19 cellular contexts compared by ENCODE assay signal in the genomic region with DNA sequence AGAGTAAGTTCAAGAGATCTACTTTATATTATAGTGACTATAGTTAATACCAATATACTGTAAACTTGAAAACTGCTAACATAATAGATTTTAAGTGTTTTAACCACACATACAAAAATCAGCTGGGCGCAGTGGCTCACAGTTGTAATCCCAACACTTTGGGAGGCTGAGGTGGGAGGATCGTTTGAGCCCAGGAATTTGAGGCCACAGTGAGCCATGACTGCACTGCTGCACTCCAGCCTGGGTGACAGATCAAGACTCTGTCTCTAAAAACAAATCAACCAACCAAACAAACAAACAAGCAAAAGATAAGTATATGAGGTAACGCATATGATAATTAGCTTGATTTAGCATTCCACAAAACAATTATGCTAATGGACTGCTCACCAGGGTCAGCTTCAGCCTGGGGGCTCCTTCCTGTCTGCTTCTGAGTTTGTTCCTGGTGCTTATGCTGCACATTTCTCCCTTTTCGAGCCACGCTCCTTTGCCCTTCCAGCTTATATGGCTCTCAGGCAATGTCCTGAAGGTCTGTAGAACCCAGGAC.
DNase-seq lines count a peak whose midpoint lies in the region; ATAC-seq, FAIRE-seq and TF ChIP-seq lines count a peak whose summit lies in the region.
"Had no signal": no experiment of that assay in that cellular context is flagged by ENCODE, and none has a peak within 500 bp of the region (broad histone marks: within the 10 kb centered on the region; RNA-seq: fewer than 3 reads in every experiment).

No MANE protein-coding gene starts in this region.

- no peak overlapping the region; the same call in 1 of the 2 replicates for H2BK15ac ChIP-seq in H1 (ENCODE audit: low read length)

- CTCF ChIA-PET in H1 (lab: Charles Lee; ENCODE audit: partially characterized antibody) = interaction anchor here (0.9 to 1.7 kb wide), 4 partner anchors 10 to 269 kb away, joined by 3 to 5 read pairs (median 4); no protein-coding TSS in a partner anchor

- H3K9me3 ChIP-seq in HUES48 (ENCODE audit: control insufficient read depth, insufficient read depth, low read length) (0 out of 2 replicates have a peak, but pooled peaks cover 3% of the 10 kb centered on the region), H1 (ENCODE audit: insufficient read depth in 2 of 2, low read depth in 1 of 2, low read length in 1 of 2) (no peaks in the 10 kb centered on the region), iPS DF 6.9 (ENCODE audit: control insufficient read depth, insufficient read depth, low read length) (no peaks in the 10 kb centered on the region)

- H3K14ac ChIP-seq in H1 (ENCODE audit: insufficient read length) = no peak overlapping the region

- no peak overlapping the region for H4K8ac ChIP-seq in H1 (ENCODE audit: extremely low read depth, insufficient read depth, low read length)

- no peaks in the 10 kb centered on the region for H3K79me2 ChIP-seq in H1 (ENCODE audit: control insufficient read depth in 1 of 2, insufficient read depth in 2 of 2, low read length in 2 of 2)

- DNase-seq in H1 (ENCODE audit: low read depth in 1 of 2, low spot score in 2 of 2) (no peak), iPS DF 6.9 (ENCODE audit: low read depth, low spot score) (no peak), GOT3 (lab: John Stamatoyannopoulos, UW) (no peak), mesenteric fat pad (ENCODE audit: low spot score) (no peak)
- no peak for DNase-seq in central memory CD4-positive, alpha-beta T cell
- DNase-seq: ACHN; Caco-2; CD4-positive, alpha-beta T cell; GDM1; HCEC 1CT; KG1 had no signal

- no peak for FAIRE-seq in H1 (lab: Jason Lieb, UNC)
- FAIRE-seq: A204.1, D721Med, GM12892, GM18507 had no signal

- H3K4ac ChIP-seq in H1 (replicated peaks; ENCODE audit: insufficient read length, low read depth, low read length) = no peak overlapping the region

- no peak for TF ChIP-seq EP300 in H1 (IDR thresholded peaks at IDR 0.05; ENCODE audit: borderline replicate concordance in 1 of 2, low read depth in 2 of 2, low read length in 2 of 2)

- no peaks in the 10 kb centered on the region; the same call in 1 of the 2 replicates for H3K79me1 ChIP-seq in H1 (ENCODE audit: low read depth, low read length)

- ATAC-seq in stimulated activated memory B cell treated with anti-CD40 and anti-IgM and Interleukin-4, amounts not matched to agents 10 μg/mL and 1 μg/mL and 100 μg/mL, for 72 hours = no peak

- peak overlapping the region; percentile 34 for H4K5ac ChIP-seq in H1 (ENCODE audit: insufficient read length, low read depth, low read length)

- H2AK5ac ChIP-seq in H1 (ENCODE audit: low read depth, low read length) = no peak overlapping the region

- 0 out of 2 replicates have a peak overlapping the region, but pooled peaks have one; percentile 13 for H2BK12ac ChIP-seq in H1 (ENCODE audit: low read depth, low read length)

- H3K4me3 Mint-ChIP-seq in stimulated activated memory B cell treated with anti-CD40 and anti-IgM and Interleukin-4, amounts not matched to agents 10 μg/mL and 1 μg/mL and 100 μg/mL, for 72 hours = no peak overlapping the region
- H3K4me3 Mint-ChIP-seq: CD4-positive, alpha-beta T cell had no signal

- H3K23me2 ChIP-seq in H1 (ENCODE audit: low read depth, low read length) = no peaks in the 10 kb centered on the region

- H3K27ac ChIP-seq in HUES48 (ENCODE audit: low read depth, low read length) (peak overlapping the region; percentile 89), H1 (ENCODE audit: low read depth, low read length) (peak overlapping the region; percentile 30; the same call in 1 of the 2 replicates), iPS DF 6.9 (ENCODE audit: low read length) (peak overlapping the region; percentile 89)
- H3K27ac ChIP-seq: C4-2B, HL-60 had no signal

- H3K4me3 ChIP-seq in HUES48 (ENCODE audit: low read depth, low read length) (no peak overlapping the region), H1 (ENCODE audit: extremely low read depth in 1 of 4, insufficient read depth in 2 of 4, low read depth in 3 of 4, low read length in 4 of 4) (peak overlapping the region in 1 of 4 experiments; percentile 16; a peak in 1 of 8 replicates), iPS DF 6.9 (ENCODE audit: low read length) (no peak overlapping the region)

- no peak for TF ChIP-seq POLR2A in H1 (IDR thresholded peaks at IDR 0.05; ENCODE audit: control extremely low read depth in 1 of 2, low read depth in 2 of 2, low read length in 2 of 2)

- H3K36me3 Mint-ChIP-seq in stimulated activated memory B cell treated with anti-CD40 and anti-IgM and Interleukin-4, amounts not matched to agents 10 μg/mL and 1 μg/mL and 100 μg/mL, for 72 hours = no peaks in the 10 kb centered on the region

- POLR2A ChIA-PET in H1 (lab: Charles Lee; ENCODE audit: partially characterized antibody) = no interaction called here

- peak overlapping the region; percentile 70 for H4K91ac ChIP-seq in H1 (replicated peaks; ENCODE audit: insufficient read length, low read length)

- TF ChIP-seq CTCF in H1 (IDR thresholded peaks at IDR 0.05; ENCODE audit: control extremely low read depth in 1 of 3, insufficient read depth in 1 of 3, low read depth in 1 of 3, low read length in 3 of 3) = no peak

- H3K9ac ChIP-seq in HUES48 (ENCODE audit: low read depth, low read length) (no peak overlapping the region), H1 (replicated peaks in 1 of 4; ENCODE audit: extremely low read depth in 1 of 4, low read depth in 3 of 4, low read length in 3 of 4) (no peak overlapping the region)

- H3K27ac Mint-ChIP-seq in stimulated activated memory B cell treated with anti-CD40 and anti-IgM and Interleukin-4, amounts not matched to agents 10 μg/mL and 1 μg/mL and 100 μg/mL, for 72 hours = no peak overlapping the region
- H3K27ac Mint-ChIP-seq: CD4-positive, alpha-beta T cell had no signal

- H3K4me1 ChIP-seq in HUES48 (ENCODE audit: control insufficient read depth, insufficient read depth, low read length) (peaks cover 32% of the 10 kb centered on the region), H1 (replicated peaks in 1 of 4; ENCODE audit: control insufficient read depth in 3 of 4, insufficient read depth in 4 of 4, low read length in 3 of 4) (peaks cover 8 to 16% (median 13%) of the 10 kb centered on the region in 4 experiments; a peak in 6 of 7 replicates), iPS DF 6.9 (ENCODE audit: control insufficient read depth, insufficient read depth, low read length) (peaks cover 4% of the 10 kb centered on the region; the same call in 1 of the 2 replicates)
- H3K4me1 ChIP-seq: Caco-2 had no signal

- peak overlapping the region; percentile 86; the same call in 1 of the 2 replicates for H2BK5ac ChIP-seq in H1 (ENCODE audit: low read depth, low read length)

- H3K18ac ChIP-seq in H1 (ENCODE audit: extremely low read depth, low read length) = no peak overlapping the region; the same call in 1 of the 2 replicates

- H3K27me3 Mint-ChIP-seq in stimulated activated memory B cell treated with anti-CD40 and anti-IgM and Interleukin-4, amounts not matched to agents 10 μg/mL and 1 μg/mL and 100 μg/mL, for 72 hours = peaks cover 14% of the 10 kb centered on the region

- H3K4me1 Mint-ChIP-seq in stimulated activated memory B cell treated with anti-CD40 and anti-IgM and Interleukin-4, amounts not matched to agents 10 μg/mL and 1 μg/mL and 100 μg/mL, for 72 hours = no peaks in the 10 kb centered on the region

- peak overlapping the region; percentile 42 for H3K56ac ChIP-seq in H1 (replicated peaks; ENCODE audit: insufficient read length, low read depth, low read length)

- 71% methylated on average over 5 of the region's 5 CpGs; no CpG with 5 or more reads in 1 of the 2 experiments for WGBS in H1 (ENCODE audit: extremely low coverage in 1 of 2, insufficient coverage in 1 of 2, insufficient read length in 1 of 2, insufficient replicate concordance in 2 of 2, low coverage in 1 of 2, low lambda C conversion rate in 2 of 2, missing lambda C conversion rate in 1 of 2), 2 experiments
- WGBS in iPS DF 6.9 (ENCODE audit: insufficient coverage, insufficient read length) = no CpG with 5 or more reads among the region's 5 CpGs

- H3K23ac ChIP-seq in H1 (ENCODE audit: insufficient read length) = no peak overlapping the region

- no peak for TF ChIP-seq RAD21 in H1 (IDR thresholded peaks at IDR 0.05 in 1 of 2, conservative IDR thresholded peaks at IDR 0.05 in 1 of 2; ENCODE audit: low read depth in 2 of 2, low read length in 2 of 2)

- peak overlapping the region; percentile 98; the same call in 1 of the 2 replicates for H2BK20ac ChIP-seq in H1 (ENCODE audit: low read length)

- peak overlapping the region; percentile 9; the same call in 1 of the 2 replicates for H2AFZ ChIP-seq in H1 (ENCODE audit: low read length)

- no peaks in the 10 kb centered on the region for H3K36me3 ChIP-seq in HUES48 (ENCODE audit: control insufficient read depth, insufficient read depth, low read length)
- H3K36me3 ChIP-seq in H1 (ENCODE audit: control insufficient read depth in 2 of 4, insufficient read depth in 4 of 4, low read length in 3 of 4) = no peaks in the 10 kb centered on the region
- no peaks in the 10 kb centered on the region for H3K36me3 ChIP-seq in iPS DF 6.9 (ENCODE audit: control insufficient read depth, insufficient read depth, low read length)

- no peaks in the 10 kb centered on the region for H4K20me1 ChIP-seq in H1 (replicated peaks in 1 of 2; ENCODE audit: control insufficient read depth in 1 of 2, insufficient read depth in 2 of 2, low read length in 2 of 2)

- peak overlapping the region; percentile 44 for H2BK120ac ChIP-seq in H1 (replicated peaks; ENCODE audit: low read depth, low read length)

- peak overlapping the region; percentile 53 to 63; a peak in 3 of 4 replicates for H3K4me2 ChIP-seq in H1 (ENCODE audit: insufficient read depth in 1 of 2, low read depth in 2 of 2, low read length in 2 of 2)

- peaks cover 10% of the 10 kb centered on the region for H3K9me3 Mint-ChIP-seq in stimulated activated memory B cell treated with anti-CD40 and anti-IgM and Interleukin-4, amounts not matched to agents 10 μg/mL and 1 μg/mL and 100 μg/mL, for 72 hours

- H3K27me3 ChIP-seq in HUES48 (ENCODE audit: control insufficient read depth, insufficient read depth, low read length) (no peaks in the 10 kb centered on the region), H1 (replicated peaks in 1 of 4; ENCODE audit: control insufficient read depth in 3 of 4, extremely low read depth in 1 of 4, insufficient read depth in 3 of 4, low read length in 3 of 4) (no peaks in the 10 kb centered on the region), iPS DF 6.9 (ENCODE audit: control insufficient read depth, insufficient read depth, low read length) (no peaks in the 10 kb centered on the region)

TF ChIP-seq in H1, 55 proteins besides CTCF, POLR2A, EP300 and RAD21 (continues in another document):
- TF ChIP-seq CEBPB (IDR thresholded peaks at IDR 0.05; ENCODE audit: low read depth, low read length) (no peak), YY1 (IDR thresholded peaks at IDR 0.05; ENCODE audit: low read depth, low read length) (no peak), RBBP5 (IDR thresholded peaks at IDR 0.05; ENCODE audit: borderline replicate concordance, low read depth, low read length) (no peak), CHD2 (IDR thresholded peaks at IDR 0.05; ENCODE audit: low read length) (no peak)

Comparison
In these comparisons a context has a peak if more than half of its experiments do, and no peak if none do; other contexts are left out.
1. H3K27ac ChIP-seq: peak in every context shown above with its lines; median percentile 89 in HUES48; 89 in iPS DF 6.9; 30 in H1.